8 cellular contexts compared by ENCODE assay signal in genomic region chr11:112085822-112086421, GRCh38. TPM values are rescaled to one million over a fixed set of nuclear protein-coding genes. Genes with fewer than 3 reads are reported as not detected.
DNase-seq lines count a peak whose midpoint lies in the region; ATAC-seq and TF ChIP-seq lines count a peak whose summit lies in the region.

No MANE protein-coding gene starts in this region.

- POLR2A ChIA-PET in HEK293T (lab: Yijun Ruan, JAX), result interaction anchor here (0.6 to 2.2 kb wide), 11 partner anchors 9 to 951 kb away, joined by 3 to 8 read pairs (median 4); partner anchors contain the start of gene DLAT

- H3K36me3 ChIP-seq in sigmoid colon, result peaks cover 5 to 76% (median 43%) of the 10 kb centered on the region in 4 donors

- no peak for TF ChIP-seq EP300 in sigmoid colon (IDR thresholded peaks at IDR 0.05)

- CTCF ChIA-PET in HEK293T (lab: Yijun Ruan, JAX), result interaction anchor here (0.7 kb wide), 1 partner anchor 1888 kb away, joined by 3 read pairs; no protein-coding TSS in a partner anchor

- H3K9me3 ChIP-seq in sigmoid colon, result no peaks in the 10 kb centered on the region

- H3K27ac ChIP-seq in sigmoid colon, result peak overlapping the region; percentile 81 to 86 (median 82)

- intact Hi-C loops in left cardiac atrium (cut with DNase I), result no loop called here
- intact Hi-C loops in sigmoid colon (cut with DNase I), result loop anchor here (5.0 kb wide), 1 partner anchor 209 kb away; the partner anchor contains the start of genes CFAP68 and FDXACB1

- H3K27me3 ChIP-seq in sigmoid colon, result no peaks in the 10 kb centered on the region

- peak; percentile 32 to 49 for ATAC-seq in left cardiac atrium

- DNase-seq in NCI-H146 (lab: John Stamatoyannopoulos, UW) (peak; percentile 47), NCI-H146 treated with DMSO at 0.1 percent for 48 hours (lab: John Stamatoyannopoulos, UW; ENCODE audit: unreplicated experiment) (no peak), HEK293T (ENCODE audit: extremely low spot score) (peak; percentile 49), NAMALWA (ENCODE audit: low spot score) (peak; percentile 57), left cardiac atrium (no peak), sigmoid colon (no peak), NCI-H2227 treated with DMSO at 0.1 percent for 48 hours (lab: John Stamatoyannopoulos, UW) (no peak)
- peak; percentile 49 for DNase-seq in activated naive CD4-positive, alpha-beta T cell treated with Interleukin-2 at 50 U/mL for 16 hours

- peaks cover 0 to 38% (median 33%) of the 10 kb centered on the region in 4 donors for H3K4me1 ChIP-seq in sigmoid colon

- no peak for TF ChIP-seq CTCF in sigmoid colon (IDR thresholded peaks at IDR 0.05)

- H3K4me3 ChIP-seq in sigmoid colon, result peak overlapping the region; percentile 74 to 81 (median 75)

- 3 to 6% methylated on average over 19 of the region's 19 CpGs for WGBS in sigmoid colon, 2 donors

- TF ChIP-seq POLR2A in sigmoid colon (IDR thresholded peaks at IDR 0.05), result no peak

TF ChIP-seq in HEK293T, 16 proteins besides CTCF, POLR2A, EP300 and RAD21:
- TF ChIP-seq SP1 (IDR thresholded peaks at IDR 0.05) (no peak), BHLHE40 (IDR thresholded peaks at IDR 0.05; ENCODE audit: borderline replicate concordance) (no peak), L3MBTL2 (conservative IDR thresholded peaks at IDR 0.05) (peak; percentile 55; the same call in 1 of the 2 replicates), FOXK2 (IDR thresholded peaks at IDR 0.05) (no peak), FOXA1 (IDR thresholded peaks at IDR 0.05) (no peak), NFRKB (IDR thresholded peaks at IDR 0.05) (no peak), PKNOX1 (IDR thresholded peaks at IDR 0.05) (no peak), TARDBP (IDR thresholded peaks at IDR 0.05) (no peak)

RNA-seq across cellular contexts. Expression of gene TIMM8B, which starts 0.6 kb away (rescaled TPM):
- 100 to 1,000 TPM; 103 to 105 TPM for total RNA-seq in left cardiac atrium
- 10 to 100 TPM; 19.1 to 62.1 (median 40.5) TPM for total RNA-seq in sigmoid colon
- polyA plus RNA-seq in sigmoid colon, result 100 to 1,000 TPM; 152 to 153 (median 153) TPM

RNA-seq across cellular contexts. Expression of gene SDHD, which starts 0.8 kb away (rescaled TPM):
- total RNA-seq in left cardiac atrium, result 100 to 1,000 TPM; 158 to 166 TPM
- total RNA-seq in sigmoid colon, result 100 to 1,000 TPM in 3 of 4 donors, 10 to 100 TPM in 1; 96.4 to 169 (median 134) TPM
- polyA plus RNA-seq in sigmoid colon, result 100 to 1,000 TPM; 160 to 545 (median 304) TPM

RNA-seq across cellular contexts. Expression of gene NKAPD1, which starts 11.8 kb away (rescaled TPM):
- total RNA-seq in left cardiac atrium (10 to 100 TPM in 1 of 2 donors, 1 to 10 TPM in 1; 6.7 to 10.4 TPM), sigmoid colon (10 to 100 TPM; 14.6 to 19.4 (median 17.5) TPM)
- 10 to 100 TPM; 11.1 to 16.2 (median 14.4) TPM for polyA plus RNA-seq in sigmoid colon

RNA-seq across cellular contexts. Expression of gene PIH1D2, which starts 12.1 kb away (rescaled TPM):
- total RNA-seq in left cardiac atrium (1 to 10 TPM in 1 of 2 donors, under 1 TPM in 1; 0.76 to 1.3 TPM), sigmoid colon (1 to 10 TPM; 1.7 to 3.9 (median 2.8) TPM)
- 1 to 10 TPM in 1 of 3 donors, under 1 TPM in 1, not detected in 1; 0.60 to 1.5 TPM for polyA plus RNA-seq in sigmoid colon

Comparison
In these comparisons a context has a peak if more than half of its experiments do, and no peak if none do; other contexts are left out.
1. DNase-seq: peak in NCI-H146 (single experiment), HEK293T (single experiment), NAMALWA (single experiment) and activated naive CD4-positive, alpha-beta T cell treated with Interleukin-2 at 50 U/mL for 16 hours (single experiment); none in NCI-H146 treated with DMSO at 0.1 percent for 48 hours (single experiment), left cardiac atrium (single experiment), sigmoid colon (single experiment) and NCI-H2227 treated with DMSO at 0.1 percent for 48 hours (single experiment).